ENCODE assay signal across 23 cellular contexts in genomic region chr14:86510503-86510902, GRCh38.
DNase-seq lines count a peak whose midpoint lies in the region; ATAC-seq and TF ChIP-seq lines count a peak whose summit lies in the region.
"Had no signal": no experiment of that assay in that cellular context is flagged by ENCODE, and none has a peak within 500 bp of the region (broad histone marks: within the 10 kb centered on the region; RNA-seq: fewer than 3 reads in every experiment).

No MANE protein-coding gene starts in this region.

- H3K27ac Mint-ChIP-seq in type B pancreatic cell: no peak overlapping the region
- H3K27ac Mint-ChIP-seq: CD8-positive, alpha-beta memory T cell; H9 had no signal

- H3K9ac ChIP-seq in mesenchymal stem cell (ENCODE audit: low read length): no peak overlapping the region
- H3K9ac ChIP-seq: BLaER1 had no signal

- peak; percentile 44 for ATAC-seq in Right ventricle myocardium inferior
- ATAC-seq: GM12878 had no signal

- no peak overlapping the region for H4K8ac ChIP-seq in mesenchymal stem cell (ENCODE audit: low read length)

- H3K27me3 Mint-ChIP-seq in type B pancreatic cell: no peaks in the 10 kb centered on the region

- H3K23ac ChIP-seq in mesenchymal stem cell (ENCODE audit: low read length in 2 of 2): no peak overlapping the region

- H3K79me1 ChIP-seq in mesenchymal stem cell (replicated peaks; ENCODE audit: low read length, poor library complexity, severe bottlenecking): no peaks in the 10 kb centered on the region

- no peak overlapping the region for H3K18ac ChIP-seq in mesenchymal stem cell (ENCODE audit: low read depth in 1 of 2, low read length in 2 of 2)

- peaks cover 4% of the 10 kb centered on the region for H3K9me3 Mint-ChIP-seq in type B pancreatic cell
- H3K9me3 Mint-ChIP-seq: H9 had no signal

- H3K4me3 ChIP-seq in left ventricle myocardium inferior (no peak overlapping the region), astrocyte of the spinal cord (ENCODE audit: low read depth, low read length) (no peak overlapping the region), mesenchymal stem cell (ENCODE audit: insufficient read depth in 1 of 2, low read depth in 1 of 2, low read length in 2 of 2) (no peak overlapping the region)
- H3K4me3 ChIP-seq: BLaER1, GM12878 had no signal

- H2BK12ac ChIP-seq in mesenchymal stem cell (ENCODE audit: low read length in 2 of 2): no peak overlapping the region

- no peak overlapping the region for H2AK5ac ChIP-seq in mesenchymal stem cell (ENCODE audit: low read length, severe bottlenecking)

- no peaks in the 10 kb centered on the region for H3K27me3 ChIP-seq in left ventricle myocardium inferior (ENCODE audit: low read depth)
- no peaks in the 10 kb centered on the region for H3K27me3 ChIP-seq in mesenchymal stem cell (ENCODE audit: control insufficient read depth in 1 of 2, insufficient read depth in 1 of 2, low read length in 2 of 2)
- H3K27me3 ChIP-seq: BLaER1 had no signal

- no peak overlapping the region for H4K91ac ChIP-seq in mesenchymal stem cell (ENCODE audit: low read length)

- DNase-seq in Right ventricle myocardium inferior (ENCODE audit: missing footprints) (no peak), left ventricle myocardium inferior (no peak), astrocyte of the spinal cord (ENCODE audit: low read depth, low spot score) (peak; percentile 8), mesenchymal stem cell (peak; percentile 17), type B pancreatic cell (ENCODE audit: extremely low spot score, unreplicated experiment) (no peak), NCI-H446 treated with DMSO at 0.1 percent for 48 hours (lab: John Stamatoyannopoulos, UW) (no peak), NCI-H2081 treated with DMSO at 0.1 percent for 48 hours (lab: John Stamatoyannopoulos, UW) (no peak)
- DNase-seq in effector CD4-positive, alpha-beta T cell: no peak
- DNase-seq: 8988T; CD8-positive, alpha-beta memory T cell; DND-41; GDM1; H9; Karpas-422; MM.1S; NCI-H1105 treated with DMSO at 0.1 percent for 48 hours; NCI-H1694 treated with DMSO at 0.1 percent for 48 hours; NCI-H69; NK-92 treated with Interleukin-12 subunit alpha and Interleukin-12 subunit beta, amount 100 ng/mL, for 24 hours; OCI-M1 had no signal

- no peaks in the 10 kb centered on the region for H3K36me3 Mint-ChIP-seq in type B pancreatic cell
- H3K36me3 Mint-ChIP-seq: CD8-positive, alpha-beta memory T cell had no signal

- no peak overlapping the region for H2BK15ac ChIP-seq in mesenchymal stem cell (ENCODE audit: low read depth, poor library complexity, severe bottlenecking)

- WGBS in mesenchymal stem cell: 90% methylated on average over 2 of the region's 5 CpGs

- in situ Hi-C loops in astrocyte of the spinal cord (cut with HindIII; ENCODE audit: low sequenced_read_pairs): no loop called here

- no peak overlapping the region for H2BK120ac ChIP-seq in mesenchymal stem cell (ENCODE audit: low read depth, low read length)

- H3K36me3 ChIP-seq in left ventricle myocardium inferior (no peaks in the 10 kb centered on the region), mesenchymal stem cell (ENCODE audit: control insufficient read depth in 1 of 2, insufficient read depth in 2 of 2, low read depth in 1 of 2, low read length in 2 of 2) (no peaks in the 10 kb centered on the region)
- H3K36me3 ChIP-seq: BLaER1 had no signal

- no peak overlapping the region for H3K14ac ChIP-seq in mesenchymal stem cell (ENCODE audit: low read length in 2 of 2)

- H3K27ac ChIP-seq in left ventricle myocardium inferior (replicated peaks): no peak overlapping the region
- H3K27ac ChIP-seq in mesenchymal stem cell (ENCODE audit: low read length, poor library complexity, severe bottlenecking): no peak overlapping the region
- H3K27ac ChIP-seq: BLaER1, RWPE1 had no signal

- no peak overlapping the region for H3K4me2 ChIP-seq in mesenchymal stem cell (ENCODE audit: low read length, poor library complexity, severe bottlenecking)
- H3K4me2 ChIP-seq: BLaER1 had no signal

- H3K4me1 Mint-ChIP-seq in type B pancreatic cell (ENCODE audit: unreplicated experiment): peaks cover 9% of the 10 kb centered on the region
- H3K4me1 Mint-ChIP-seq: H9 had no signal

- H3K4me1 ChIP-seq in left ventricle myocardium inferior (no peaks in the 10 kb centered on the region), mesenchymal stem cell (ENCODE audit: control insufficient read depth, insufficient read depth, low read depth, low read length) (no peaks in the 10 kb centered on the region)

- no peak overlapping the region for H3K4ac ChIP-seq in mesenchymal stem cell (ENCODE audit: low read depth in 1 of 2, low read length in 2 of 2)

- H3K9me3 ChIP-seq in left ventricle myocardium inferior (replicated peaks): no peaks in the 10 kb centered on the region
- no peaks in the 10 kb centered on the region for H3K9me3 ChIP-seq in mesenchymal stem cell (ENCODE audit: control insufficient read depth, low read length)
- H3K9me3 ChIP-seq: BLaER1 had no signal

- no peak overlapping the region for H2AFZ ChIP-seq in mesenchymal stem cell (ENCODE audit: low read depth, low read length)

- intact Hi-C loops in Right ventricle myocardium inferior (cut with DNase I) (no loop called here), left ventricle myocardium inferior (cut with micrococcal nuclease) (no loop called here)

- no peak overlapping the region for H2BK5ac ChIP-seq in mesenchymal stem cell (ENCODE audit: low read depth, low read length, poor library complexity, severe bottlenecking)

- H3K4me3 Mint-ChIP-seq in type B pancreatic cell: peak overlapping the region; percentile 18
- H3K4me3 Mint-ChIP-seq: CD8-positive, alpha-beta memory T cell; H9 had no signal

- no peak for TF ChIP-seq CTCF in left ventricle myocardium inferior (IDR thresholded peaks at IDR 0.05; ENCODE audit: borderline replicate concordance)
- TF ChIP-seq CTCF in astrocyte of the spinal cord (IDR thresholded peaks at IDR 0.05; ENCODE audit: low read depth, low read length): no peak
- TF ChIP-seq CTCF in type B pancreatic cell (conservative IDR thresholded peaks at IDR 0.05): no peak

Comparison
In these comparisons a context has a peak if more than half of its experiments do, and no peak if none do; other contexts are left out.
1. DNase-seq: peak in astrocyte of the spinal cord (single experiment) and mesenchymal stem cell (single experiment); none in Right ventricle myocardium inferior (single experiment), left ventricle myocardium inferior (single experiment), type B pancreatic cell (single experiment), NCI-H446 treated with DMSO at 0.1 percent for 48 hours (single experiment), NCI-H2081 treated with DMSO at 0.1 percent for 48 hours (single experiment) and effector CD4-positive, alpha-beta T cell (single experiment).